Comparison of ENCODE assay signal across 18 cellular contexts in the genomic region with DNA sequence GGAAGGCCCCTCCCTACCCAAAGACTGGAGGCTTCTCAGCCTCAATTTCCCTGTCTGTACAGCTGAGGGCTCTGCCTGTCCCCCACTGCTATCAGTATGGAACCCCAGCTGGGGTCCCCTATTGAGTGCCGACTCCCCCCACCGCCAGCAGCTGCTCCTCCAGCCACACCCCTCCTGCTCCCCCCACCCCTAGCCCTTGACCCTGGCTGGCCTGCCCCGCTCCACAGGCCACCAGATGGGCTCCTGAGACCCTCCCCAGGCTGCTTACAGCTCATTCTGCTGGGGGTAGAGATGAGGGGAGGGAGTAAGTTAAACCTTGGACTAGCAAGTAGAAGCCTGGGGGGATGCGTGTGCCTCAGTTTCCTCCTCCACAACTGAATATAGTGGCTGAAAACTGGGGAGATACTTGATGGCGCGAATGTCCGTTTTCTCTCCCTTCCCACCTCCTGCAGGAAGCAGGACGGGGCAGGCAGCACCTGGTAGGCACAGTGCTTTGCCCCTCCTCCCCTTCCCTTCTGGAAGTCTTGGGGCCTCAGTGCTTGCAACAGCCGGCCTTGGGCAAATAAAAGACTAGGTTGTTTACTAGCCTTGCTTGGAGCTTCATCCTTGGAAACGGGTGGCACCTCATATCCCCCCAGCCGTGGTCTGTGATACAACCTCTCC. TPM values are rescaled to one million over a fixed set of nuclear protein-coding genes. Genes with fewer than 3 reads are reported as not detected.
A peak's percentile ranks its signal among the peaks of the same experiment; 100 is the strongest.
DNase-seq lines count a peak whose midpoint lies in the region; ATAC-seq and TF ChIP-seq lines count a peak whose summit lies in the region.
"Had no signal": no experiment of that assay in that cellular context is flagged by ENCODE, and none has a peak within 500 bp of the region (broad histone marks: within the 10 kb centered on the region; RNA-seq: fewer than 3 reads in every experiment).

No MANE protein-coding gene starts in this region.

- H3K27me3 ChIP-seq in A673 (replicated peaks; ENCODE audit: insufficient read depth, low read depth, low read length, poor library complexity) (no peaks in the 10 kb centered on the region), HCT116 (ENCODE audit: insufficient read depth, low read length) (no peaks in the 10 kb centered on the region), dorsolateral prefrontal cortex (no peaks in the 10 kb centered on the region), neural progenitor cell (peaks cover 100% of the 10 kb centered on the region)

- TF ChIP-seq CTCF in A673 (conservative IDR thresholded peaks at IDR 0.05; ENCODE audit: low read depth, low read length) (no peak), HCT116 (IDR thresholded peaks at IDR 0.05 in 2 of 3, conservative IDR thresholded peaks at IDR 0.05 in 1 of 3; ENCODE audit: borderline replicate concordance in 1 of 3, insufficient read depth in 1 of 3, low read depth in 2 of 3, low read length in 2 of 3) (no peak), dorsolateral prefrontal cortex (IDR thresholded peaks at IDR 0.05 in 54 of 56, conservative IDR thresholded peaks at IDR 0.05 in 2 of 56; ENCODE audit: low read depth in 1 of 56, partially characterized antibody in 56 of 56) (no peak), neural progenitor cell (IDR thresholded peaks at IDR 0.05) (no peak)

- H3K36me3 ChIP-seq in A673 (ENCODE audit: insufficient read depth, low read length, poor library complexity, severe bottlenecking) = peaks cover 20% of the 10 kb centered on the region
- H3K36me3 ChIP-seq in HCT116 (ENCODE audit: control insufficient read depth in 1 of 2, insufficient read depth in 2 of 2, low read length in 2 of 2) = peaks cover 7 to 10% of the 10 kb centered on the region in 2 experiments; a peak in 3 of 4 replicates
- no peaks in the 10 kb centered on the region for H3K36me3 ChIP-seq in neural progenitor cell

- no peak overlapping the region for H3K27ac Mint-ChIP-seq in neural progenitor cell
- H3K27ac Mint-ChIP-seq: B cell; CD4-positive, alpha-beta T cell had no signal

- H3K4me3 Mint-ChIP-seq in neural progenitor cell = peak overlapping the region; percentile 99
- H3K4me3 Mint-ChIP-seq: B cell; CD4-positive, alpha-beta T cell had no signal

- H3K4me3 ChIP-seq in A673 (ENCODE audit: low read depth, low read length, poor library complexity, severe bottlenecking) = no peak overlapping the region
- no peak overlapping the region for H3K4me3 ChIP-seq in HCT116 (replicated peaks in 1 of 2; ENCODE audit: low read depth in 1 of 2, low read length in 2 of 2)
- peak overlapping the region in 47 of 59 donors; percentile 5 to 96 (median 67) for H3K4me3 ChIP-seq in dorsolateral prefrontal cortex
- H3K4me3 ChIP-seq in neural progenitor cell = no peak overlapping the region

- DNase-seq in A673 (ENCODE audit: low spot score) (no peak), HCT116 (ENCODE audit: low read depth, low spot score) (no peak), dorsolateral prefrontal cortex (no peak), neural progenitor cell (ENCODE audit: low spot score) (no peak), putamen (ENCODE audit: low spot score) (no peak), Ammon's horn (ENCODE audit: low spot score) (no peak)
- DNase-seq: ACHN; CD4-positive, alpha-beta T cell; H9; IMR-90; NCI-H1436; NCI-H2081; NCI-H526; NK-92 treated with Interleukin-12 subunit alpha and Interleukin-12 subunit beta, amount 100 ng/mL, for 24 hours; PC-3; Right ventricle myocardium superior had no signal

- CTCF ChIA-PET in A673 (lab: Charles Lee) (no interaction called here), HCT116 (lab: Charles Lee) (no interaction called here)

- peaks cover 39% of the 10 kb centered on the region for H3K27me3 Mint-ChIP-seq in neural progenitor cell (ENCODE audit: insufficient read depth, low read depth)
- H3K27me3 Mint-ChIP-seq: B cell; CD4-positive, alpha-beta T cell had no signal

- no peaks in the 10 kb centered on the region for H3K9me3 Mint-ChIP-seq in neural progenitor cell
- H3K9me3 Mint-ChIP-seq: CD4-positive, alpha-beta T cell had no signal

- peaks cover 43% of the 10 kb centered on the region for H3F3A ChIP-seq in neural progenitor cell (ENCODE audit: low read depth)

- no peak for TF ChIP-seq POLR2A in HCT116 (IDR thresholded peaks at IDR 0.05; ENCODE audit: borderline replicate concordance, extremely low read depth, insufficient read depth, insufficient read length)

- H3K4me1 Mint-ChIP-seq in neural progenitor cell = peaks cover 71% of the 10 kb centered on the region
- H3K4me1 Mint-ChIP-seq: B cell had no signal

- H3K36me3 Mint-ChIP-seq in neural progenitor cell = peaks cover 19% of the 10 kb centered on the region

- RAD21 ChIA-PET in HCT116 (lab: Charles Lee; ENCODE audit: low non-redundant PET in 1 of 2, low total read pairs in 2 of 2, uncharacterized antibody in 2 of 2, unreplicated experiment in 2 of 2) = no interaction called here

- H3K9me3 ChIP-seq in A673 (ENCODE audit: low read depth, low read length, poor library complexity, severe bottlenecking) (no peaks in the 10 kb centered on the region), HCT116 (ENCODE audit: control insufficient read depth in 1 of 2, insufficient read depth in 1 of 2, low read depth in 1 of 2, low read length in 2 of 2) (no peaks in the 10 kb centered on the region), neural progenitor cell (ENCODE audit: low read depth) (no peaks in the 10 kb centered on the region)

- no peak overlapping the region for H2AFZ ChIP-seq in HCT116 (ENCODE audit: low read depth, low read length, poor library complexity, severe bottlenecking)
- no peak overlapping the region for H2AFZ ChIP-seq in neural progenitor cell (replicated peaks)

- H3K4me1 ChIP-seq in A673 (ENCODE audit: insufficient read depth, low read length, poor library complexity, severe bottlenecking) (peaks cover 10% of the 10 kb centered on the region), HCT116 (ENCODE audit: control insufficient read depth in 1 of 2, insufficient read depth in 2 of 2, low read length in 2 of 2) (peaks cover 0 to 13% of the 10 kb centered on the region in 2 experiments; a peak in 2 of 4 replicates), neural progenitor cell (peaks cover 21% of the 10 kb centered on the region)

- no peaks in the 10 kb centered on the region for H4K20me1 ChIP-seq in HCT116 (ENCODE audit: insufficient read depth)
- peaks cover 100% of the 10 kb centered on the region for H4K20me1 ChIP-seq in neural progenitor cell (ENCODE audit: low read depth)

- TSS peak; percentile 62 for BruUV-seq in A673 (replicated peaks; lab: Mats Ljungman, UMichigan)
- BruUV-seq in HCT116 (replicated peaks; lab: Mats Ljungman, UMichigan) = TSS peak; percentile 28

- no peak overlapping the region for H3K4me2 ChIP-seq in HCT116 (ENCODE audit: low read length)
- no peak overlapping the region for H3K4me2 ChIP-seq in neural progenitor cell

- no peaks in the 10 kb centered on the region for H3K79me2 ChIP-seq in HCT116 (ENCODE audit: insufficient read depth, low read length)
- H3K79me2 ChIP-seq in neural progenitor cell (ENCODE audit: low read depth) = no peaks in the 10 kb centered on the region

- no peaks in the 10 kb centered on the region for H3K9me2 ChIP-seq in HCT116 (ENCODE audit: insufficient read depth)

- no peak for ATAC-seq in HCT116
- no peak for ATAC-seq in HG03135 (IDR thresholded peaks at IDR 0.05; ENCODE audit: unreplicated experiment)
- ATAC-seq: PC-3 had no signal

- POLR2A ChIA-PET in A673 (lab: Charles Lee; ENCODE audit: low non-redundant PET) (no interaction called here), HCT116 (lab: Charles Lee) (no interaction called here)

- no peak for TF ChIP-seq RAD21 in HCT116 (IDR thresholded peaks at IDR 0.05; ENCODE audit: low read depth)

- intact Hi-C loops in A673 (cut with micrococcal nuclease; ENCODE audit: unreplicated experiment) (no loop called here), HCT116 (cut with micrococcal nuclease) (no loop called here), dorsolateral prefrontal cortex (cut with DNase I) (no loop called here)

- H3K27ac ChIP-seq in A673 (ENCODE audit: low read depth, low read length, poor library complexity, severe bottlenecking) (no peak overlapping the region), HCT116 (ENCODE audit: low read depth, low read length) (no peak overlapping the region), dorsolateral prefrontal cortex (peak overlapping the region in 58 of 59 donors; percentile 78 to 100 (median 98)), neural progenitor cell (no peak overlapping the region)

- H3K9ac ChIP-seq in HCT116 (ENCODE audit: low read length) (no peak overlapping the region), neural progenitor cell (no peak overlapping the region)

TF ChIP-seq in HCT116, 20 proteins besides CTCF, POLR2A, EP300 and RAD21 (continues in another document):
- no peak for TF ChIP-seq TCF7L2 (IDR thresholded peaks at IDR 0.05; ENCODE audit: borderline replicate concordance, extremely low read depth, insufficient read depth, insufficient read length)
- TF ChIP-seq, protein P1, sequence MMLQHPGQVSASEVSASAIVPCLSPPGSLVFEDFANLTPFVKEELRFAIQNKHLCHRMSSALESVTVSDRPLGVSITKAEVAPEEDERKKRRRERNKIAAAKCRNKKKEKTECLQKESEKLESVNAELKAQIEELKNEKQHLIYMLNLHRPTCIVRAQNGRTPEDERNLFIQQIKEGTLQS (IDR thresholded peaks at IDR 0.05) = no peak
- no peak for TF ChIP-seq SRF (IDR thresholded peaks at IDR 0.05; ENCODE audit: low read depth)
- TF ChIP-seq JUND (IDR thresholded peaks at IDR 0.05) = no peak
- TF ChIP-seq SP1 (IDR thresholded peaks at IDR 0.05; ENCODE audit: low read depth) = no peak
- no peak for TF ChIP-seq ELF1 (IDR thresholded peaks at IDR 0.05; ENCODE audit: borderline replicate concordance, low read depth)
- TF ChIP-seq ZFX (IDR thresholded peaks at IDR 0.05) = no peak
- TF ChIP-seq FOSL1 (IDR thresholded peaks at IDR 0.05; ENCODE audit: low read depth) = no peak
- TF ChIP-seq MAX (IDR thresholded peaks at IDR 0.05) = no peak

RNA-seq across cellular contexts. Expression of gene URM1, which starts 19.1 kb away (rescaled TPM):
- total RNA-seq in A673 (2021) (67.0 and 84.8 TPM in 2 replicates), HCT116 (2021; ENCODE audit: unreplicated experiment) (51.6 TPM), dorsolateral prefrontal cortex (10 to 100 TPM; 36.9 to 64.9 (median 48.8) TPM), neural progenitor cell (ENCODE audit: low replicate concordance) (10.3 and 21.7 TPM in 2 replicates)
- 35.1 and 43.9 TPM in 2 replicates for polyA plus RNA-seq in HCT116 (2012)

RNA-seq across cellular contexts. Expression of gene CERCAM, which starts 30.4 kb away (rescaled TPM):
- total RNA-seq in A673 (2021) (10.1 and 14.7 TPM in 2 replicates), HCT116 (2021; ENCODE audit: unreplicated experiment) (27.0 TPM), dorsolateral prefrontal cortex (1,000 to 10,000 TPM in 1 of 120 experiments, 100 to 1,000 TPM in 110, 10 to 100 TPM in 9; 33.1 to 1,222 (median 302) TPM), neural progenitor cell (ENCODE audit: low replicate concordance) (2.0 TPM in 1 of 2 replicates, not detected in the other)
- 27.1 and 31.1 TPM in 2 replicates for polyA plus RNA-seq in HCT116 (2012)

RNA-seq across cellular contexts. Expression of gene SLC27A4, which starts 50.0 kb away (rescaled TPM):
- total RNA-seq in A673 (2021) = 35.4 and 39.1 TPM in 2 replicates
- 33.9 TPM for total RNA-seq in HCT116 (2021; ENCODE audit: unreplicated experiment)
- 30.9 and 31.0 TPM in 2 replicates for polyA plus RNA-seq in HCT116 (2012)
- total RNA-seq in dorsolateral prefrontal cortex = 10 to 100 TPM; 25.1 to 59.1 (median 46.4) TPM
- total RNA-seq in neural progenitor cell (ENCODE audit: low replicate concordance) = 4.4 and 8.6 TPM in 2 replicates

Comparison
In these comparisons a context has a peak if more than half of its experiments do, and no peak if none do; other contexts are left out.
1. H3K27ac ChIP-seq: peak in dorsolateral prefrontal cortex (58 of 59); none in A673 (single experiment), HCT116 (single experiment) and neural progenitor cell (single experiment).
2. H3K4me3 ChIP-seq: peak in dorsolateral prefrontal cortex (47 of 59); none in A673 (single experiment), HCT116 (0 of 2) and neural progenitor cell (single experiment).